Comparison of ENCODE assay signal across 1 cellular context in genomic region chr16:85412911-85413520, GRCh38.
TF ChIP-seq lines count a peak whose summit lies in the region.

No MANE protein-coding gene starts in this region.

TF ChIP-seq in HepG2, 621 proteins besides CTCF, POLR2A, EP300 and RAD21 (continued from another document):
- TF ChIP-seq HMGXB3 (CRISPR knock-in tag; IDR thresholded peaks at IDR 0.05; ENCODE audit: borderline replicate concordance): no peak
